In the genomic region with DNA sequence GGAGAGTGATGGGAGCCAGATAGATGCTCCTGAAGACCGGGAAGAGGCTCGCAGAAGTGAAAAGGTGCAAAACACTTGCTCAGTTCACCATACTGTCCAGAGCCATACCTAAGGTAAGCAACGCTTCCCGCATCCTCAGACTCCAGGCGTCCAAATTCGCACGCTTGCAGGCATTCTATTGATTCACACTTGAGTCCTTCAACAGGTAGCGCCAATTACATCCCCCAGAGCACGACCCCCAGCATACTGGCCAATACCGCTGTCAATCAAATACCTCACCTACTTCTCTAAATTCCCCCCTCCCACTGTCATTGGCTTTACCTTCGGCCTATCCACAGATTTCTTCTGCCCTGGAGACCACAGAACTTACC, we compare ENCODE assay signal across 9 cellular contexts. TPM values are rescaled to one million over a fixed set of nuclear protein-coding genes. Genes with fewer than 3 reads are reported as not detected.
A peak's percentile ranks its signal among the peaks of the same experiment; 100 is the strongest.
DNase-seq lines count a peak whose midpoint lies in the region; ATAC-seq and TF ChIP-seq lines count a peak whose summit lies in the region.
"Had no signal": no experiment of that assay in that cellular context is flagged by ENCODE, and none has a peak within 500 bp of the region (broad histone marks: within the 10 kb centered on the region; RNA-seq: fewer than 3 reads in every experiment).

No MANE protein-coding gene starts in this region.

- H3K27me3 ChIP-seq in NT2/D1 (ENCODE audit: insufficient read depth, insufficient read length) (peaks cover 14% of the 10 kb centered on the region), iPS DF 6.9 (ENCODE audit: control insufficient read depth, insufficient read depth, low read length) (no peaks in the 10 kb centered on the region), stomach smooth muscle (ENCODE audit: control insufficient read depth in 1 of 2, insufficient read depth in 2 of 2, low read length in 2 of 2) (peaks cover 0 to 19% of the 10 kb centered on the region in 2 donors), left lung (peaks cover 35 to 73% of the 10 kb centered on the region in 2 donors)

- ATAC-seq in left lung (no peak), GM21576 (IDR thresholded peaks at IDR 0.05; ENCODE audit: unreplicated experiment) (no peak)

- H3K27ac ChIP-seq in iPS DF 6.9 (ENCODE audit: low read length) (no peak overlapping the region), stomach smooth muscle (ENCODE audit: low read length) (no peak overlapping the region), left lung (no peak overlapping the region)

- no peaks in the 10 kb centered on the region for H3K36me3 Mint-ChIP-seq in activated CD4-positive, alpha-beta T cell treated with anti-CD3 and anti-CD28 coated beads, Interleukin-2, amount 10 ng/mL, durations not matched to agents 7 days and 5 days (ENCODE audit: low read depth)

- DNase-seq in activated CD4-positive, alpha-beta T cell treated with anti-CD3 and anti-CD28 coated beads, Interleukin-2, amount 10 ng/mL, durations not matched to agents 7 days and 5 days, result no peak
- no peak for DNase-seq in activated CD4-positive, alpha-beta T cell treated with anti-CD3 and anti-CD28 coated beads for 1 hour
- DNase-seq in NT2/D1 (ENCODE audit: low read depth, low spot score) (no peak), iPS DF 6.9 (ENCODE audit: low read depth, low spot score) (no peak), left lung (no peak)
- DNase-seq in central memory CD4-positive, alpha-beta T cell, result no peak

- peaks cover 45% of the 10 kb centered on the region for H3K27me3 Mint-ChIP-seq in activated CD4-positive, alpha-beta T cell treated with anti-CD3 and anti-CD28 coated beads, Interleukin-2, amount 10 ng/mL, durations not matched to agents 7 days and 5 days

- H3K9me3 ChIP-seq in NT2/D1 (ENCODE audit: insufficient read depth, low read length) (no peaks in the 10 kb centered on the region), iPS DF 6.9 (ENCODE audit: control insufficient read depth, insufficient read depth, low read length) (no peaks in the 10 kb centered on the region), stomach smooth muscle (ENCODE audit: control insufficient read depth in 2 of 2, low read length in 2 of 2) (no peaks in the 10 kb centered on the region), left lung (no peaks in the 10 kb centered on the region)

- H3K27ac Mint-ChIP-seq in activated CD4-positive, alpha-beta T cell treated with anti-CD3 and anti-CD28 coated beads, Interleukin-2, amount 10 ng/mL, durations not matched to agents 7 days and 5 days, result no peak overlapping the region

- intact Hi-C loops in left lung (cut with DNase I), result no loop called here

- H3K9ac ChIP-seq in NT2/D1 (ENCODE audit: insufficient read length, low read depth) (no peak overlapping the region), stomach smooth muscle (ENCODE audit: low read length in 2 of 2) (no peak overlapping the region)

- TF ChIP-seq CTCF in left lung (IDR thresholded peaks at IDR 0.05), result no peak

- H3K4me3 Mint-ChIP-seq in activated CD4-positive, alpha-beta T cell treated with anti-CD3 and anti-CD28 coated beads, Interleukin-2, amount 10 ng/mL, durations not matched to agents 7 days and 5 days, result peak overlapping the region; percentile 42

- no peaks in the 10 kb centered on the region for H3K36me3 ChIP-seq in NT2/D1 (ENCODE audit: insufficient read depth, insufficient read length, low read length)
- no peaks in the 10 kb centered on the region for H3K36me3 ChIP-seq in iPS DF 6.9 (ENCODE audit: control insufficient read depth, insufficient read depth, low read length)
- H3K36me3 ChIP-seq in stomach smooth muscle (ENCODE audit: control insufficient read depth in 2 of 2, insufficient read depth in 2 of 2, low read length in 2 of 2), result no peaks in the 10 kb centered on the region
- H3K36me3 ChIP-seq in left lung, result no peaks in the 10 kb centered on the region

- no CpG with 5 or more reads among the region's 11 CpGs for WGBS in iPS DF 6.9 (ENCODE audit: insufficient coverage, insufficient read length)

- no peaks in the 10 kb centered on the region for H3K9me3 Mint-ChIP-seq in activated CD4-positive, alpha-beta T cell treated with anti-CD3 and anti-CD28 coated beads, Interleukin-2, amount 10 ng/mL, durations not matched to agents 7 days and 5 days

- no peaks in the 10 kb centered on the region for H3K4me1 ChIP-seq in NT2/D1 (ENCODE audit: insufficient read depth, insufficient read length)
- 0 out of 2 replicates have a peak, but pooled peaks cover 1% of the 10 kb centered on the region for H3K4me1 ChIP-seq in iPS DF 6.9 (ENCODE audit: control insufficient read depth, insufficient read depth, low read length)
- H3K4me1 ChIP-seq in stomach smooth muscle (ENCODE audit: control insufficient read depth, insufficient read depth, low read length), result no peaks in the 10 kb centered on the region
- H3K4me1 ChIP-seq in left lung, result peaks cover 0 to 20% of the 10 kb centered on the region in 2 donors

- CTCF ChIA-PET in activated CD4-positive, alpha-beta T cell treated with anti-CD3 and anti-CD28 coated beads, Interleukin-2, amount 10 ng/mL, durations not matched to agents 7 days and 5 days (lab: Charles Lee), result no interaction called here

- POLR2A ChIA-PET in activated CD4-positive, alpha-beta T cell treated with anti-CD3 and anti-CD28 coated beads, Interleukin-2, amount 10 ng/mL, durations not matched to agents 7 days and 5 days (lab: Charles Lee), result no interaction called here

- H3K4me1 Mint-ChIP-seq in activated CD4-positive, alpha-beta T cell treated with anti-CD3 and anti-CD28 coated beads, Interleukin-2, amount 10 ng/mL, durations not matched to agents 7 days and 5 days, result peaks cover 13% of the 10 kb centered on the region

- H3K4me3 ChIP-seq in NT2/D1 (ENCODE audit: insufficient read length, low read depth) (peak overlapping the region; percentile 51), iPS DF 6.9 (ENCODE audit: low read length) (peak overlapping the region; percentile 64; the same call in 1 of the 2 replicates), stomach smooth muscle (ENCODE audit: low read length in 2 of 2) (peak overlapping the region; percentile 9 to 73), left lung (peak overlapping the region in 1 of 2 donors; percentile 27)

RNA-seq across cellular contexts. Expression of gene STXBP5L, which starts 0.4 kb away (rescaled TPM):
- not detected for total RNA-seq in activated CD4-positive, alpha-beta T cell treated with anti-CD3 and anti-CD28 coated beads, Interleukin-2, amount 10 ng/mL, durations not matched to agents 7 days and 5 days
- total RNA-seq in left lung, result not detected
- total RNA-seq: T-helper 2 cell treated with Interferon-gamma antibody and Interleukin-4, amounts not matched to agents 100 ng/mL and 5 ng/mL, for 36 hours had no signal
